Comparison of ENCODE assay signal across 10 cellular contexts in genomic region chr4:39022241-39022640, GRCh38. TPM values are rescaled to one million over a fixed set of nuclear protein-coding genes. Genes with fewer than 3 reads are reported as not detected.
"Had no signal": no experiment of that assay in that cellular context is flagged by ENCODE, and none has a peak within 500 bp of the region (broad histone marks: within the 10 kb centered on the region; RNA-seq: fewer than 3 reads in every experiment).

No MANE protein-coding gene starts in this region.

- H3K27ac ChIP-seq: HL-60 had no signal

- H2AFZ ChIP-seq: GM23338 had no signal

- H3K9me3 ChIP-seq: HAP-1 had no signal

- FAIRE-seq: H1, HepG2, K562 had no signal

- ATAC-seq: GM23338, HCT116, HepG2, K562 had no signal

- DNase-seq: H7, HFFc6, KG1 had no signal

- H3K4me2 ChIP-seq: GM23338 had no signal

- H3K4me1 ChIP-seq: HAP-1 had no signal

- H3K4me3 Mint-ChIP-seq: GM23338, HFFc6 had no signal

- H3K4me1 Mint-ChIP-seq: GM23338 had no signal

- H3K9me3 Mint-ChIP-seq: GM23338, HFFc6 had no signal

- H3K27ac Mint-ChIP-seq: GM23338, HFFc6 had no signal

- H3K36me3 ChIP-seq: HAP-1 had no signal

- H3K4me3 ChIP-seq: GM23338, HAP-1, K562 had no signal

RNA-seq across cellular contexts. Expression of gene TMEM156, which starts 10.0 kb away (rescaled TPM):
- total RNA-seq: GM23338, H1, H7, HepG2 had no signal
- polyA plus RNA-seq: GM23338, H1 had no signal
